17 cellular contexts compared by ENCODE assay signal in genomic region chr16:59113009-59113408, GRCh38.
DNase-seq lines count a peak whose midpoint lies in the region; ATAC-seq lines count a peak whose summit lies in the region.
"Had no signal": no experiment of that assay in that cellular context is flagged by ENCODE, and none has a peak within 500 bp of the region (broad histone marks: within the 10 kb centered on the region; RNA-seq: fewer than 3 reads in every experiment).

No MANE protein-coding gene starts in this region.

- no peaks in the 10 kb centered on the region for H3K27me3 ChIP-seq in GM23248 (replicated peaks; ENCODE audit: insufficient read depth)
- H3K27me3 ChIP-seq: BLaER1 had no signal

- H2AFZ ChIP-seq in GM23248, result no peak overlapping the region

- in situ Hi-C loops in GM23248 (cut with MboI), result no loop called here

- no peaks in the 10 kb centered on the region for H3K9me3 ChIP-seq in GM23248 (ENCODE audit: low read depth)
- H3K9me3 ChIP-seq: BLaER1, HAP-1 had no signal

- no peaks in the 10 kb centered on the region for H3K4me1 ChIP-seq in GM23248 (ENCODE audit: insufficient read depth)
- H3K4me1 ChIP-seq: BLaER1, HAP-1 had no signal

- H3K9me2 ChIP-seq in GM23248 (ENCODE audit: insufficient read depth), result no peaks in the 10 kb centered on the region

- H3K9ac ChIP-seq in GM23248, result no peak overlapping the region
- H3K9ac ChIP-seq: BLaER1 had no signal

- H3K79me2 ChIP-seq in GM23248 (ENCODE audit: insufficient read depth), result no peaks in the 10 kb centered on the region

- WGBS in GM23248 (ENCODE audit: low coverage in 1 of 2, low lambda C conversion rate in 2 of 2, missing lambda C conversion rate in 2 of 2), 2 experiments, result 13 to 17% methylated on average over 2 of the region's 2 CpGs

- peak; percentile 5 for DNase-seq in EL
- peak; percentile 2 for DNase-seq in SW480 (ENCODE audit: low spot score)
- peak; percentile 46 for DNase-seq in foreskin melanocyte
- DNase-seq in GM23248, result no peak
- DNase-seq in T-helper 9 cell, result no peak
- DNase-seq: Calu3; CD4-positive, alpha-beta T cell; CD8-positive, alpha-beta memory T cell; COR-L47; DMS53; DMS79 treated with DMSO at 0.1 percent for 48 hours; GOT3; HFFc6 had no signal

- no peak overlapping the region for H3K4me3 ChIP-seq in GM23248
- H3K4me3 ChIP-seq: BLaER1, HAP-1 had no signal

- H3F3A ChIP-seq in GM23248 (ENCODE audit: insufficient read depth), result no peaks in the 10 kb centered on the region

- ATAC-seq in GM18517 (IDR thresholded peaks at IDR 0.05; ENCODE audit: unreplicated experiment), result no peak

- no peaks in the 10 kb centered on the region for H4K20me1 ChIP-seq in GM23248 (ENCODE audit: insufficient read depth)
- H4K20me1 ChIP-seq: BLaER1 had no signal

- H3K36me3 ChIP-seq in GM23248 (ENCODE audit: low read depth), result no peaks in the 10 kb centered on the region
- H3K36me3 ChIP-seq: BLaER1, HAP-1 had no signal

- H3K27ac ChIP-seq in GM23248, result no peak overlapping the region
- H3K27ac ChIP-seq: BLaER1, C4-2B had no signal

- no peak overlapping the region for H3K4me2 ChIP-seq in GM23248 (ENCODE audit: unreplicated experiment)
- H3K4me2 ChIP-seq: BLaER1 had no signal

Comparison
In these comparisons a context has a peak if more than half of its experiments do, and no peak if none do; other contexts are left out.
1. DNase-seq: peak in EL (single experiment), SW480 (single experiment) and foreskin melanocyte (single experiment); none in GM23248 (single experiment) and T-helper 9 cell (single experiment).